ENCODE assay signal across 18 cellular contexts in the genomic region with DNA sequence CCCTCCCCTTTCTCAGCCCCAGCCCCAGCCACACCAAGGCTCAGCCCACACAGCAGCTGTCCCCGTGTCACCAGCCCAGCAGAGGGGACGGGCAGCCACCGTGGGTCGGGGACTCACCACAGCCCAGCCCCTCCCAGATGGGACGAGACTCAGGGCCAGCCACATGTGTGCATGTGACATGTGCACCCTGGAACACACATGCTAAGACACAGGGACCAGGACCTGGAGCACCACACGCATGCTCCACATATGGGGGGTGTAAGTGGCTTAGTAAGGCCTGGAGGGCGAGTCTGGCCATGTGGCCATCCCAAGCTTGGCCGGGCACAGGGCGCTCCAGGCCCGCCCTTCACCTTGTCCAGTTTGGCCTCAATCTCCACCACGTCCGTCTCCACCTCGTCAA. TPM values are rescaled to one million over a fixed set of nuclear protein-coding genes. Genes with fewer than 3 reads are reported as not detected.
A peak's percentile ranks its signal among the peaks of the same experiment; 100 is the strongest.
DNase-seq lines count a peak whose midpoint lies in the region; ATAC-seq, FAIRE-seq and TF ChIP-seq lines count a peak whose summit lies in the region.
"Had no signal": no experiment of that assay in that cellular context is flagged by ENCODE, and none has a peak within 500 bp of the region (broad histone marks: within the 10 kb centered on the region; RNA-seq: fewer than 3 reads in every experiment).

No MANE protein-coding gene starts in this region.

- H2AFZ ChIP-seq in HepG2 (ENCODE audit: low read length) (no peak overlapping the region), neural cell (ENCODE audit: low read depth, low read length) (no peak overlapping the region)

- H3K27me3 ChIP-seq in HepG2 (ENCODE audit: control insufficient read depth in 1 of 2, insufficient read depth in 2 of 2, low read length in 2 of 2) (no peaks in the 10 kb centered on the region; a peak in 1 of 5 replicates), right lobe of liver (no peaks in the 10 kb centered on the region), endocrine pancreas (ENCODE audit: control insufficient read depth, insufficient read depth, low read length) (no peaks in the 10 kb centered on the region), neural cell (ENCODE audit: insufficient read depth, low read depth, low read length) (no peaks in the 10 kb centered on the region)

- POLR2A ChIA-PET in HepG2 (lab: Yijun Ruan, JAX): no interaction called here

- H3K4me1 Mint-ChIP-seq in stimulated activated effector memory CD8-positive, alpha-beta T cell treated with anti-CD3 and anti-CD28 coated beads, Interleukin-12 subunit alpha, Interleukin-12 subunit beta, amount 100 ng/mL, for 72 hours: peaks cover 29% of the 10 kb centered on the region
- peaks cover 38% of the 10 kb centered on the region for H3K4me1 Mint-ChIP-seq in stimulated activated memory B cell treated with anti-CD40 and anti-IgM and Interleukin-4, amounts not matched to agents 10 μg/mL and 1 μg/mL and 100 μg/mL, for 72 hours

- 93% methylated on average over 13 of the region's 13 CpGs for WGBS in HepG2 (ENCODE audit: low lambda C conversion rate)
- WGBS in right lobe of liver (ENCODE audit: insufficient coverage, low coverage, low lambda C conversion rate, missing lambda C conversion rate): 53% methylated on average over 2 of the region's 13 CpGs

- TF ChIP-seq POLR2A in HepG2 (IDR thresholded peaks at IDR 0.05; ENCODE audit: insufficient read depth in 1 of 2, low read depth in 2 of 2, low read length in 2 of 2) (no peak), right lobe of liver (IDR thresholded peaks at IDR 0.05) (no peak)

- no peaks in the 10 kb centered on the region for H3K36me3 ChIP-seq in HepG2 (replicated peaks in 1 of 2; ENCODE audit: control insufficient read depth in 1 of 2, insufficient read depth in 2 of 2, low read length in 2 of 2)
- no peaks in the 10 kb centered on the region for H3K36me3 ChIP-seq in right lobe of liver
- H3K36me3 ChIP-seq in endocrine pancreas (ENCODE audit: control insufficient read depth, insufficient read depth, low read length): no peaks in the 10 kb centered on the region
- no peaks in the 10 kb centered on the region for H3K36me3 ChIP-seq in neural cell (ENCODE audit: insufficient read depth, low read length)

- TF ChIP-seq EP300 in HepG2 (IDR thresholded peaks at IDR 0.05; ENCODE audit: low read depth in 2 of 2, low read length in 2 of 2) (no peak), HepG2 (CRISPR knock-in tag; IDR thresholded peaks at IDR 0.05; ENCODE audit: borderline replicate concordance) (no peak), neural cell (conservative IDR thresholded peaks at IDR 0.05; ENCODE audit: poor library complexity, severe bottlenecking) (no peak)

- no peak for FAIRE-seq in HepG2 (lab: Jason Lieb, UNC)
- FAIRE-seq: endometrium had no signal

- DNase-seq in HepG2 (ENCODE audit: low spot score) (no peak), right lobe of liver (no peak), medulla oblongata (ENCODE audit: extremely low spot score) (no peak), NCI-H187 (lab: John Stamatoyannopoulos, UW) (no peak)
- no peak for DNase-seq in stimulated activated effector memory CD8-positive, alpha-beta T cell treated with anti-CD3 and anti-CD28 coated beads, Interleukin-12 subunit alpha, Interleukin-12 subunit beta, amount 100 ng/mL, for 72 hours (ENCODE audit: low spot score in 2 of 2)
- DNase-seq: activated gamma-delta T cell; foreskin melanocyte; naive thymus-derived CD4-positive, alpha-beta T cell; NCI-H1436 treated with DMSO at 0.1 percent for 48 hours; NCI-H345; SHP77 treated with DMSO at 0.1 percent for 48 hours; stimulated activated naive B cell treated with anti-CD40 and anti-IgM and Interleukin-4, amounts not matched to agents 10 μg/mL and 1 μg/mL and 100 μg/mL, for 72 hours; T-helper 2 cell had no signal

- no peaks in the 10 kb centered on the region for H3K9me2 ChIP-seq in neural cell (ENCODE audit: insufficient read depth, low read length)

- H4K20me1 ChIP-seq in HepG2 (ENCODE audit: insufficient read depth, low read length) (no peaks in the 10 kb centered on the region; the same call in 1 of the 2 replicates), neural cell (ENCODE audit: insufficient read depth) (peaks cover 2% of the 10 kb centered on the region)

- no TSS peak for BruUV-seq in HepG2 (replicated peaks; lab: Mats Ljungman, UMichigan)

- H3K4me2 ChIP-seq in HepG2 (ENCODE audit: low read depth, low read length) (no peak overlapping the region), neural cell (ENCODE audit: low read length) (no peak overlapping the region)

- H3K27me3 Mint-ChIP-seq in stimulated activated memory B cell treated with anti-CD40 and anti-IgM and Interleukin-4, amounts not matched to agents 10 μg/mL and 1 μg/mL and 100 μg/mL, for 72 hours: no peaks in the 10 kb centered on the region
- H3K27me3 Mint-ChIP-seq: naive thymus-derived CD4-positive, alpha-beta T cell; progenitor cell of endocrine pancreas; stimulated activated naive B cell treated with anti-CD40 and anti-IgM and Interleukin-4, amounts not matched to agents 10 μg/mL and 1 μg/mL and 100 μg/mL, for 72 hours had no signal

- H3K9ac ChIP-seq in HepG2 (ENCODE audit: insufficient read depth, low read depth, low read length) (no peak overlapping the region), endocrine pancreas (ENCODE audit: control insufficient read depth, insufficient read depth, low read length) (peak overlapping the region; percentile 15), neural cell (ENCODE audit: low read length) (peak overlapping the region; percentile 95)

- no peak for TF ChIP-seq CTCF in HepG2 (CRISPR knock-in tag; IDR thresholded peaks at IDR 0.05)
- TF ChIP-seq CTCF in right lobe of liver (IDR thresholded peaks at IDR 0.05): no peak
- no peak for TF ChIP-seq CTCF in neural cell (IDR thresholded peaks at IDR 0.05; ENCODE audit: poor library complexity, severe bottlenecking)

- in situ Hi-C loops in HepG2 (cut with HindIII; ENCODE audit: extremely low pct_ligation_motif_present, low pct_unique_long_range_greater_than_20kb): no loop called here

- no peak overlapping the region for H3K27ac Mint-ChIP-seq in stimulated activated effector memory CD8-positive, alpha-beta T cell treated with anti-CD3 and anti-CD28 coated beads, Interleukin-12 subunit alpha, Interleukin-12 subunit beta, amount 100 ng/mL, for 72 hours
- H3K27ac Mint-ChIP-seq in stimulated activated memory B cell treated with anti-CD40 and anti-IgM and Interleukin-4, amounts not matched to agents 10 μg/mL and 1 μg/mL and 100 μg/mL, for 72 hours: no peak overlapping the region
- H3K27ac Mint-ChIP-seq: naive thymus-derived CD4-positive, alpha-beta T cell; stimulated activated naive B cell treated with anti-CD40 and anti-IgM and Interleukin-4, amounts not matched to agents 10 μg/mL and 1 μg/mL and 100 μg/mL, for 72 hours had no signal

- no peak overlapping the region for H3K4me3 Mint-ChIP-seq in stimulated activated effector memory CD8-positive, alpha-beta T cell treated with anti-CD3 and anti-CD28 coated beads, Interleukin-12 subunit alpha, Interleukin-12 subunit beta, amount 100 ng/mL, for 72 hours
- no peak overlapping the region for H3K4me3 Mint-ChIP-seq in stimulated activated memory B cell treated with anti-CD40 and anti-IgM and Interleukin-4, amounts not matched to agents 10 μg/mL and 1 μg/mL and 100 μg/mL, for 72 hours

- no peaks in the 10 kb centered on the region for H3K9me3 Mint-ChIP-seq in stimulated activated effector memory CD8-positive, alpha-beta T cell treated with anti-CD3 and anti-CD28 coated beads, Interleukin-12 subunit alpha, Interleukin-12 subunit beta, amount 100 ng/mL, for 72 hours
- no peaks in the 10 kb centered on the region for H3K9me3 Mint-ChIP-seq in stimulated activated memory B cell treated with anti-CD40 and anti-IgM and Interleukin-4, amounts not matched to agents 10 μg/mL and 1 μg/mL and 100 μg/mL, for 72 hours
- H3K9me3 Mint-ChIP-seq: stimulated activated naive B cell treated with anti-CD40 and anti-IgM and Interleukin-4, amounts not matched to agents 10 μg/mL and 1 μg/mL and 100 μg/mL, for 72 hours had no signal

- H3K4me3 ChIP-seq in HepG2 (replicated peaks in 1 of 3; ENCODE audit: insufficient read depth in 1 of 3, low read depth in 2 of 3, low read length in 3 of 3) (no peak overlapping the region), right lobe of liver (no peak overlapping the region), endocrine pancreas (ENCODE audit: control insufficient read depth, insufficient read depth, low read length) (no peak overlapping the region), neural cell (ENCODE audit: low read length) (peak overlapping the region; percentile 99)

- TF ChIP-seq RAD21 in HepG2 (CRISPR knock-in tag; IDR thresholded peaks at IDR 0.05) (no peak), neural cell (conservative IDR thresholded peaks at IDR 0.05) (no peak)

- intact Hi-C loops in HepG2 (cut with micrococcal nuclease; ENCODE audit: unreplicated experiment) (no loop called here), right lobe of liver (cut with DNase I) (no loop called here)

- H3K9me3 ChIP-seq in HepG2 (ENCODE audit: low read length) (no peaks in the 10 kb centered on the region), right lobe of liver (no peaks in the 10 kb centered on the region), endocrine pancreas (ENCODE audit: control insufficient read depth, low read length) (no peaks in the 10 kb centered on the region), neural cell (ENCODE audit: low read length) (no peaks in the 10 kb centered on the region)

- peaks cover 12% of the 10 kb centered on the region for H3K36me3 Mint-ChIP-seq in stimulated activated effector memory CD8-positive, alpha-beta T cell treated with anti-CD3 and anti-CD28 coated beads, Interleukin-12 subunit alpha, Interleukin-12 subunit beta, amount 100 ng/mL, for 72 hours
- H3K36me3 Mint-ChIP-seq in stimulated activated memory B cell treated with anti-CD40 and anti-IgM and Interleukin-4, amounts not matched to agents 10 μg/mL and 1 μg/mL and 100 μg/mL, for 72 hours: no peaks in the 10 kb centered on the region

- H3K4me1 ChIP-seq in HepG2 (ENCODE audit: insufficient read depth, low read length) (peaks cover 33% of the 10 kb centered on the region), right lobe of liver (peaks cover 0 to 27% (median 16%) of the 10 kb centered on the region in 4 donors), endocrine pancreas (ENCODE audit: control insufficient read depth, insufficient read depth, low read length) (no peaks in the 10 kb centered on the region)

- H3F3A ChIP-seq in neural cell (ENCODE audit: insufficient read depth, low read length, poor library complexity, severe bottlenecking): no peaks in the 10 kb centered on the region

- ATAC-seq in HepG2 (no peak), right lobe of liver (no peak)
- ATAC-seq in stimulated activated effector memory CD8-positive, alpha-beta T cell treated with anti-CD3 and anti-CD28 coated beads, Interleukin-12 subunit alpha, Interleukin-12 subunit beta, amount 100 ng/mL, for 72 hours: no peak
- no peak for ATAC-seq in stimulated activated memory B cell treated with anti-CD40 and anti-IgM and Interleukin-4, amounts not matched to agents 10 μg/mL and 1 μg/mL and 100 μg/mL, for 72 hours
- ATAC-seq: naive thymus-derived CD4-positive, alpha-beta T cell; stimulated activated naive B cell treated with anti-CD40 and anti-IgM and Interleukin-4, amounts not matched to agents 10 μg/mL and 1 μg/mL and 100 μg/mL, for 72 hours had no signal

- H3K27ac ChIP-seq in HepG2 (ENCODE audit: extremely low read length, insufficient read depth, low read length): no peak overlapping the region
- no peak overlapping the region for H3K27ac ChIP-seq in right lobe of liver
- H3K27ac ChIP-seq in neural cell (ENCODE audit: low read length): peak overlapping the region; percentile 85

- H3K79me2 ChIP-seq in HepG2 (ENCODE audit: insufficient read depth, low read length): peaks cover 15% of the 10 kb centered on the region
- peaks cover 36% of the 10 kb centered on the region for H3K79me2 ChIP-seq in neural cell (replicated peaks; ENCODE audit: insufficient read depth, low read length)

- CTCF ChIA-PET in HepG2 (lab: Yijun Ruan, JAX; ENCODE audit: low intra/inter-chr PET ratio, low total read pairs): no interaction called here

RNA-seq across cellular contexts. Expression of a gene that starts 4.0 kb away (rescaled TPM):
- 16.4 and 29.4 TPM in 2 replicates for total RNA-seq in HepG2 (2016; rRNA removed; fragmentation: Illumina TruSeq; extraction: Trizol)
- total RNA-seq in HepG2 (2016; cell fraction: cytosol; rRNA removed; fragmentation: Illumina TruSeq; extraction: Trizol; ENCODE audit: low read depth): 10.4 and 10.9 TPM in 2 replicates
- 13.5 and 33.2 TPM in 2 replicates for total RNA-seq in HepG2 (2016; cell fraction: insoluble cytoplasmic fraction; rRNA removed; fragmentation: Illumina TruSeq; extraction: Trizol)
- 10.5 and 11.3 TPM in 2 replicates for total RNA-seq in HepG2 (2016; cell fraction: membrane; rRNA removed; fragmentation: Illumina TruSeq; extraction: Trizol)
- total RNA-seq in HepG2 (2016; cell fraction: nucleus; rRNA removed; fragmentation: Illumina TruSeq; extraction: Trizol): 35.1 and 37.0 TPM in 2 replicates
- polyA plus RNA-seq in HepG2 (2011; rRNA removed): 50.8 and 56.3 TPM in 2 replicates
- polyA plus RNA-seq in HepG2 (2011; cell fraction: cytosol; rRNA removed): 13.0 and 18.3 TPM in 2 replicates
- 917 and 1,082 TPM in 2 replicates for polyA plus RNA-seq in HepG2 (2011; cell fraction: nucleus; rRNA removed)
- polyA plus RNA-seq in HepG2 (2012): 32.6 and 50.5 TPM in 2 replicates
- polyA plus RNA-seq in HepG2 (2016; cell fraction: cytosol; fragmentation: Illumina TruSeq; extraction: Trizol; ENCODE audit: low read depth): 2.3 and 2.4 TPM in 2 replicates
- polyA plus RNA-seq in HepG2 (2016; cell fraction: insoluble cytoplasmic fraction; fragmentation: Illumina TruSeq; extraction: Trizol; ENCODE audit: low read depth): 11.7 and 14.4 TPM in 2 replicates
- 6.7 and 8.0 TPM in 2 replicates for polyA plus RNA-seq in HepG2 (2016; cell fraction: membrane; fragmentation: Illumina TruSeq; extraction: Trizol; ENCODE audit: low read depth)
- polyA plus RNA-seq in HepG2 (2016; cell fraction: nucleus; fragmentation: Illumina TruSeq; extraction: Trizol; ENCODE audit: insufficient read depth, low read depth): 144 and 162 TPM in 2 replicates
- 19.2 and 70.6 TPM in 2 replicates for polyA minus RNA-seq in HepG2 (2011; rRNA and poly(A)+ RNA removed; ENCODE audit: low replicate concordance)
- 16.2 and 18.0 TPM in 2 replicates for polyA minus RNA-seq in HepG2 (2011; cell fraction: cytosol; rRNA and poly(A)+ RNA removed)
- polyA minus RNA-seq in HepG2 (2011; cell fraction: nucleus; rRNA and poly(A)+ RNA removed): 47.0 and 52.1 TPM in 2 replicates
- 10 to 100 TPM; 20.1 to 28.0 (median 22.0) TPM for total RNA-seq in right lobe of liver
- polyA plus RNA-seq in neural cell: 186 and 230 TPM in 2 replicates
- polyA minus RNA-seq in neural cell: 105 and 125 TPM in 2 replicates

RNA-seq across cellular contexts. Expression of a gene that starts 4.7 kb away (rescaled TPM):
- total RNA-seq in HepG2 (2016; rRNA removed; fragmentation: Illumina TruSeq; extraction: Trizol): 21.7 and 22.2 TPM in 2 replicates
- 24.8 and 28.1 TPM in 2 replicates for total RNA-seq in HepG2 (2016; cell fraction: cytosol; rRNA removed; fragmentation: Illumina TruSeq; extraction: Trizol; ENCODE audit: low read depth)
- total RNA-seq in HepG2 (2016; cell fraction: insoluble cytoplasmic fraction; rRNA removed; fragmentation: Illumina TruSeq; extraction: Trizol): 20.1 and 22.6 TPM in 2 replicates
- 31.7 and 36.4 TPM in 2 replicates for total RNA-seq in HepG2 (2016; cell fraction: membrane; rRNA removed; fragmentation: Illumina TruSeq; extraction: Trizol)
- total RNA-seq in HepG2 (2016; cell fraction: nucleus; rRNA removed; fragmentation: Illumina TruSeq; extraction: Trizol): 11.4 and 12.3 TPM in 2 replicates
- polyA plus RNA-seq in HepG2 (2011; rRNA removed): 8.3 and 9.8 TPM in 2 replicates
- 7.8 and 16.6 TPM in 2 replicates for polyA plus RNA-seq in HepG2 (2011; cell fraction: cytosol; rRNA removed)
- 25.8 and 26.1 TPM in 2 replicates for polyA plus RNA-seq in HepG2 (2011; cell fraction: nucleus; rRNA removed)
- polyA plus RNA-seq in HepG2 (2012): 3.8 and 6.3 TPM in 2 replicates
- polyA plus RNA-seq in HepG2 (2016; cell fraction: cytosol; fragmentation: Illumina TruSeq; extraction: Trizol; ENCODE audit: low read depth): 31.1 and 33.4 TPM in 2 replicates
- 23.1 and 24.5 TPM in 2 replicates for polyA plus RNA-seq in HepG2 (2016; cell fraction: insoluble cytoplasmic fraction; fragmentation: Illumina TruSeq; extraction: Trizol; ENCODE audit: low read depth)
- 29.1 and 32.2 TPM in 2 replicates for polyA plus RNA-seq in HepG2 (2016; cell fraction: membrane; fragmentation: Illumina TruSeq; extraction: Trizol; ENCODE audit: low read depth)
- polyA plus RNA-seq in HepG2 (2016; cell fraction: nucleus; fragmentation: Illumina TruSeq; extraction: Trizol; ENCODE audit: insufficient read depth, low read depth): 20.2 and 22.1 TPM in 2 replicates
- 13.5 and 21.4 TPM in 2 replicates for polyA minus RNA-seq in HepG2 (2011; rRNA and poly(A)+ RNA removed; ENCODE audit: low replicate concordance)
- 5.6 and 5.9 TPM in 2 replicates for polyA minus RNA-seq in HepG2 (2011; cell fraction: cytosol; rRNA and poly(A)+ RNA removed)
- 6.5 and 9.0 TPM in 2 replicates for polyA minus RNA-seq in HepG2 (2011; cell fraction: nucleus; rRNA and poly(A)+ RNA removed)
- 10 to 100 TPM in 2 of 6 experiments, 1 to 10 TPM in 4; 5.6 to 21.6 (median 8.4) TPM for total RNA-seq in right lobe of liver
- polyA plus RNA-seq in neural cell: 25.0 and 36.8 TPM in 2 replicates
- polyA minus RNA-seq in neural cell: 21.9 and 24.3 TPM in 2 replicates

RNA-seq across cellular contexts. Expression of a gene that starts 20.7 kb away (rescaled TPM):
- total RNA-seq in HepG2 (2016; rRNA removed; fragmentation: Illumina TruSeq; extraction: Trizol): 46.4 and 52.8 TPM in 2 replicates
- total RNA-seq in HepG2 (2016; cell fraction: cytosol; rRNA removed; fragmentation: Illumina TruSeq; extraction: Trizol; ENCODE audit: low read depth): 23.1 and 23.4 TPM in 2 replicates
- 37.6 and 53.6 TPM in 2 replicates for total RNA-seq in HepG2 (2016; cell fraction: insoluble cytoplasmic fraction; rRNA removed; fragmentation: Illumina TruSeq; extraction: Trizol)
- 22.1 and 22.9 TPM in 2 replicates for total RNA-seq in HepG2 (2016; cell fraction: membrane; rRNA removed; fragmentation: Illumina TruSeq; extraction: Trizol)
- total RNA-seq in HepG2 (2016; cell fraction: nucleus; rRNA removed; fragmentation: Illumina TruSeq; extraction: Trizol): 43.7 and 54.4 TPM in 2 replicates
- 94.8 and 104 TPM in 2 replicates for polyA plus RNA-seq in HepG2 (2011; rRNA removed)
- 80.0 and 107 TPM in 2 replicates for polyA plus RNA-seq in HepG2 (2011; cell fraction: cytosol; rRNA removed)
- 412 and 553 TPM in 2 replicates for polyA plus RNA-seq in HepG2 (2011; cell fraction: nucleus; rRNA removed)
- 69.0 and 86.1 TPM in 2 replicates for polyA plus RNA-seq in HepG2 (2012)
- 11.0 and 11.1 TPM in 2 replicates for polyA plus RNA-seq in HepG2 (2016; cell fraction: cytosol; fragmentation: Illumina TruSeq; extraction: Trizol; ENCODE audit: low read depth)
- 38.3 and 53.4 TPM in 2 replicates for polyA plus RNA-seq in HepG2 (2016; cell fraction: insoluble cytoplasmic fraction; fragmentation: Illumina TruSeq; extraction: Trizol; ENCODE audit: low read depth)
- polyA plus RNA-seq in HepG2 (2016; cell fraction: membrane; fragmentation: Illumina TruSeq; extraction: Trizol; ENCODE audit: low read depth): 14.8 and 15.0 TPM in 2 replicates
- 173 and 181 TPM in 2 replicates for polyA plus RNA-seq in HepG2 (2016; cell fraction: nucleus; fragmentation: Illumina TruSeq; extraction: Trizol; ENCODE audit: insufficient read depth, low read depth)
- 120 and 176 TPM in 2 replicates for polyA minus RNA-seq in HepG2 (2011; rRNA and poly(A)+ RNA removed; ENCODE audit: low replicate concordance)
- polyA minus RNA-seq in HepG2 (2011; cell fraction: cytosol; rRNA and poly(A)+ RNA removed): 37.5 and 38.1 TPM in 2 replicates
- polyA minus RNA-seq in HepG2 (2011; cell fraction: nucleus; rRNA and poly(A)+ RNA removed): 64.4 and 69.0 TPM in 2 replicates
- 10 to 100 TPM; 35.1 to 52.4 (median 43.5) TPM for total RNA-seq in right lobe of liver
- 131 and 132 TPM in 2 replicates for polyA plus RNA-seq in neural cell
- 48.9 and 50.2 TPM in 2 replicates for polyA minus RNA-seq in neural cell

RNA-seq across cellular contexts. Expression of a gene that starts 20.9 kb away (rescaled TPM):
- total RNA-seq in HepG2 (2016; rRNA removed; fragmentation: Illumina TruSeq; extraction: Trizol) (7.2 and 9.3 TPM in 2 replicates), right lobe of liver (10 to 100 TPM; 26.9 to 57.7 (median 33.1) TPM)
- 6.9 and 8.7 TPM in 2 replicates for total RNA-seq in HepG2 (2016; cell fraction: cytosol; rRNA removed; fragmentation: Illumina TruSeq; extraction: Trizol; ENCODE audit: low read depth)
- 6.2 and 9.8 TPM in 2 replicates for total RNA-seq in HepG2 (2016; cell fraction: insoluble cytoplasmic fraction; rRNA removed; fragmentation: Illumina TruSeq; extraction: Trizol)
- total RNA-seq in HepG2 (2016; cell fraction: membrane; rRNA removed; fragmentation: Illumina TruSeq; extraction: Trizol): 15.1 and 19.3 TPM in 2 replicates
- 7.2 and 8.0 TPM in 2 replicates for total RNA-seq in HepG2 (2016; cell fraction: nucleus; rRNA removed; fragmentation: Illumina TruSeq; extraction: Trizol)
- polyA plus RNA-seq in HepG2 (2011; rRNA removed) (5.5 and 8.0 TPM in 2 replicates), neural cell (9.9 and 13.3 TPM in 2 replicates)
- polyA plus RNA-seq in HepG2 (2011; cell fraction: cytosol; rRNA removed): 7.7 and 13.2 TPM in 2 replicates
- polyA plus RNA-seq in HepG2 (2011; cell fraction: nucleus; rRNA removed): 11.5 and 12.6 TPM in 2 replicates
- 7.1 and 9.6 TPM in 2 replicates for polyA plus RNA-seq in HepG2 (2012)
- polyA plus RNA-seq in HepG2 (2016; cell fraction: cytosol; fragmentation: Illumina TruSeq; extraction: Trizol; ENCODE audit: low read depth): 12.5 and 15.0 TPM in 2 replicates
- 13.9 and 15.2 TPM in 2 replicates for polyA plus RNA-seq in HepG2 (2016; cell fraction: insoluble cytoplasmic fraction; fragmentation: Illumina TruSeq; extraction: Trizol; ENCODE audit: low read depth)
- polyA plus RNA-seq in HepG2 (2016; cell fraction: membrane; fragmentation: Illumina TruSeq; extraction: Trizol; ENCODE audit: low read depth): 23.5 and 26.0 TPM in 2 replicates
- 16.7 and 16.9 TPM in 2 replicates for polyA plus RNA-seq in HepG2 (2016; cell fraction: nucleus; fragmentation: Illumina TruSeq; extraction: Trizol; ENCODE audit: insufficient read depth, low read depth)
- polyA minus RNA-seq in HepG2 (2011; rRNA and poly(A)+ RNA removed; ENCODE audit: low replicate concordance): 9.3 and 18.2 TPM in 2 replicates
- polyA minus RNA-seq in HepG2 (2011; cell fraction: cytosol; rRNA and poly(A)+ RNA removed): 13.4 and 15.4 TPM in 2 replicates
- 9.8 and 11.6 TPM in 2 replicates for polyA minus RNA-seq in HepG2 (2011; cell fraction: nucleus; rRNA and poly(A)+ RNA removed)
- polyA minus RNA-seq in neural cell: 21.6 and 22.4 TPM in 2 replicates

RNA-seq across cellular contexts. Expression of a gene that starts 23.5 kb away (rescaled TPM):
- 0.93 and 2.6 TPM in 2 replicates for total RNA-seq in HepG2 (2016; rRNA removed; fragmentation: Illumina TruSeq; extraction: Trizol)
- 1.3 and 1.5 TPM in 2 replicates for total RNA-seq in HepG2 (2016; cell fraction: cytosol; rRNA removed; fragmentation: Illumina TruSeq; extraction: Trizol; ENCODE audit: low read depth)
- total RNA-seq in HepG2 (2016; cell fraction: insoluble cytoplasmic fraction; rRNA removed; fragmentation: Illumina TruSeq; extraction: Trizol): 0.73 and 3.1 TPM in 2 replicates
- total RNA-seq in HepG2 (2016; cell fraction: membrane; rRNA removed; fragmentation: Illumina TruSeq; extraction: Trizol): 1.5 and 1.9 TPM in 2 replicates
- 3.1 and 3.8 TPM in 2 replicates for total RNA-seq in HepG2 (2016; cell fraction: nucleus; rRNA removed; fragmentation: Illumina TruSeq; extraction: Trizol)
- 2.3 and 4.7 TPM in 2 replicates for polyA plus RNA-seq in HepG2 (2011; rRNA removed)
- polyA plus RNA-seq in HepG2 (2011; cell fraction: cytosol; rRNA removed): 0.92 and 1.7 TPM in 2 replicates
- polyA plus RNA-seq in HepG2 (2011; cell fraction: nucleus; rRNA removed): 68.0 and 74.7 TPM in 2 replicates
- polyA plus RNA-seq in HepG2 (2012): 1.8 and 2.2 TPM in 2 replicates
- polyA plus RNA-seq in HepG2 (2016; cell fraction: cytosol; fragmentation: Illumina TruSeq; extraction: Trizol; ENCODE audit: low read depth): 1.1 and 1.2 TPM in 2 replicates
- polyA plus RNA-seq in HepG2 (2016; cell fraction: insoluble cytoplasmic fraction; fragmentation: Illumina TruSeq; extraction: Trizol; ENCODE audit: low read depth): 0.84 and 1.3 TPM in 2 replicates
- 0.98 and 1.3 TPM in 2 replicates for polyA plus RNA-seq in HepG2 (2016; cell fraction: membrane; fragmentation: Illumina TruSeq; extraction: Trizol; ENCODE audit: low read depth)
- 12.7 and 13.3 TPM in 2 replicates for polyA plus RNA-seq in HepG2 (2016; cell fraction: nucleus; fragmentation: Illumina TruSeq; extraction: Trizol; ENCODE audit: insufficient read depth, low read depth)
- polyA minus RNA-seq in HepG2 (2011; rRNA and poly(A)+ RNA removed; ENCODE audit: low replicate concordance): 0.30 and 1.8 TPM in 2 replicates
- 0.59 and 1.4 TPM in 2 replicates for polyA minus RNA-seq in HepG2 (2011; cell fraction: cytosol; rRNA and poly(A)+ RNA removed)
- 1.9 and 2.9 TPM in 2 replicates for polyA minus RNA-seq in HepG2 (2011; cell fraction: nucleus; rRNA and poly(A)+ RNA removed)
- 1 to 10 TPM; 1.7 to 6.2 (median 3.4) TPM for total RNA-seq in right lobe of liver
- 9.8 and 16.0 TPM in 2 replicates for polyA plus RNA-seq in neural cell
- 2.0 and 4.4 TPM in 2 replicates for polyA minus RNA-seq in neural cell
- polyA plus RNA-seq: naive thymus-derived CD4-positive, alpha-beta T cell had no signal
